1 cellular context compared by ENCODE assay signal in genomic region chr5:40834391-40834848, GRCh38.
TF ChIP-seq lines count a peak whose summit lies in the region.

No MANE protein-coding gene starts in this region.

TF ChIP-seq in K562, 482 proteins besides CTCF, POLR2A, EP300 and RAD21 (continued from another document):
- TF ChIP-seq, protein P1, sequence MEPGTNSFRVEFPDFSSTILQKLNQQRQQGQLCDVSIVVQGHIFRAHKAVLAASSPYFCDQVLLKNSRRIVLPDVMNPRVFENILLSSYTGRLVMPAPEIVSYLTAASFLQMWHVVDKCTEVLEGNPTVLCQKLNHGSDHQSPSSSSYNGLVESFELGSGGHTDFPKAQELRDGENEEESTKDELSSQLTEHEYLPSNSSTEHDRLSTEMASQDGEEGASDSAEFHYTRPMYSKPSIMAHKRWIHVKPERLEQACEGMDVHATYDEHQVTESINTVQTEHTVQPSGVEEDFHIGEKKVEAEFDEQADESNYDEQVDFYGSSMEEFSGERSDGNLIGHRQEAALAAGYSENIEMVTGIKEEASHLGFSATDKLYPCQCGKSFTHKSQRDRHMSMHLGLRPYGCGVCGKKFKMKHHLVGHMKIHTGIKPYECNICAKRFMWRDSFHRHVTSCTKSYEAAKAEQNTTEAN (CRISPR knock-in tag; IDR thresholded peaks at IDR 0.05) = 0 out of 2 replicates have a peak, but pooled peaks have one; percentile 2
- TF ChIP-seq KAT2B (IDR thresholded peaks at IDR 0.05; ENCODE audit: low read depth, low read length) (no peak), MTA2 (IDR thresholded peaks at IDR 0.05; ENCODE audit: low read depth) (no peak), THRAP3 (IDR thresholded peaks at IDR 0.05; ENCODE audit: borderline replicate concordance) (no peak), SMARCA5 (IDR thresholded peaks at IDR 0.05) (no peak), ESRRB (CRISPR knock-in tag; IDR thresholded peaks at IDR 0.05; ENCODE audit: borderline replicate concordance) (no peak), TSC22D4 (tag; IDR thresholded peaks at IDR 0.05) (no peak), CUX1 (CRISPR knock-in tag; IDR thresholded peaks at IDR 0.05) (0 out of 2 replicates have a peak, but pooled peaks have one; percentile 50), RREB1 (CRISPR knock-in tag; IDR thresholded peaks at IDR 0.05) (no peak), TGIF2 (CRISPR knock-in tag; IDR thresholded peaks at IDR 0.05) (peak; percentile 8; the same call in 1 of the 2 replicates), BRD4 (IDR thresholded peaks at IDR 0.05) (0 out of 2 replicates have a peak, but pooled peaks have one; percentile 16), UBTF (IDR thresholded peaks at IDR 0.05; ENCODE audit: borderline replicate concordance in 1 of 2, low read depth in 2 of 2, low read length in 2 of 2) (no peak), SAFB2 (IDR thresholded peaks at IDR 0.05; ENCODE audit: borderline replicate concordance, low read depth, low read length, severe bottlenecking) (no peak), KDM5B (IDR thresholded peaks at IDR 0.05; ENCODE audit: insufficient replicate concordance, low read depth, low read length) (no peak), CHD1 (IDR thresholded peaks at IDR 0.05; ENCODE audit: low read length) (peak; percentile 96), FOXA3 (CRISPR knock-in tag; conservative IDR thresholded peaks at IDR 0.05 in 1 of 2, IDR thresholded peaks at IDR 0.05 in 1 of 2) (peak in 1 of 2 experiments; percentile 30; a peak in 1 of 4 replicates), XRCC3 (IDR thresholded peaks at IDR 0.05) (no peak), PML (IDR thresholded peaks at IDR 0.05; ENCODE audit: low read length) (no peak), ZNF589 (CRISPR knock-in tag; IDR thresholded peaks at IDR 0.05; ENCODE audit: low read depth) (no peak), CBFA2T3 (IDR thresholded peaks at IDR 0.05) (no peak), ZNF324 (CRISPR knock-in tag; IDR thresholded peaks at IDR 0.05) (0 out of 2 replicates have a peak, but pooled peaks have one; percentile 11), STAG1 (CRISPR knock-in tag; IDR thresholded peaks at IDR 0.05; ENCODE audit: borderline replicate concordance) (no peak), POLR2AphosphoS5 (IDR thresholded peaks at IDR 0.05; ENCODE audit: control insufficient read depth, insufficient read depth, low read depth, low read length) (0 out of 2 replicates have a peak, but pooled peaks have one; percentile 6), MEF2D (tag; conservative IDR thresholded peaks at IDR 0.05; ENCODE audit: low read depth) (no peak), PTBP1 (IDR thresholded peaks at IDR 0.05; ENCODE audit: low read depth, low read length) (no peak), ZC3H4 (CRISPR knock-in tag; IDR thresholded peaks at IDR 0.05; ENCODE audit: borderline replicate concordance) (no peak), SIN3A (IDR thresholded peaks at IDR 0.05; ENCODE audit: borderline replicate concordance in 2 of 2, control insufficient read depth in 1 of 2, low read depth in 2 of 2, low read length in 2 of 2) (peak in 1 of 2 experiments; percentile 43; a peak in 1 of 4 replicates), ELK3 (CRISPR knock-in tag; IDR thresholded peaks at IDR 0.05) (0 out of 2 replicates have a peak, but pooled peaks have one; percentile 25), ILF3 (IDR thresholded peaks at IDR 0.05; ENCODE audit: borderline replicate concordance) (0 out of 2 replicates have a peak, but pooled peaks have one; percentile 19), GABPA (tag; conservative IDR thresholded peaks at IDR 0.05; ENCODE audit: low read depth) (no peak), CREM (IDR thresholded peaks at IDR 0.05; ENCODE audit: low read depth) (no peak), ZNF140 (CRISPR knock-in tag; IDR thresholded peaks at IDR 0.05) (no peak), ZBTB17 (CRISPR knock-in tag; IDR thresholded peaks at IDR 0.05) (no peak)
- TF ChIP-seq, protein P2, sequence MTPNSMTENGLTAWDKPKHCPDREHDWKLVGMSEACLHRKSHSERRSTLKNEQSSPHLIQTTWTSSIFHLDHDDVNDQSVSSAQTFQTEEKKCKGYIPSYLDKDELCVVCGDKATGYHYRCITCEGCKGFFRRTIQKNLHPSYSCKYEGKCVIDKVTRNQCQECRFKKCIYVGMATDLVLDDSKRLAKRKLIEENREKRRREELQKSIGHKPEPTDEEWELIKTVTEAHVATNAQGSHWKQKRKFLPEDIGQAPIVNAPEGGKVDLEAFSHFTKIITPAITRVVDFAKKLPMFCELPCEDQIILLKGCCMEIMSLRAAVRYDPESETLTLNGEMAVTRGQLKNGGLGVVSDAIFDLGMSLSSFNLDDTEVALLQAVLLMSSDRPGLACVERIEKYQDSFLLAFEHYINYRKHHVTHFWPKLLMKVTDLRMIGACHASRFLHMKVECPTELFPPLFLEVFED (CRISPR knock-in tag; conservative IDR thresholded peaks at IDR 0.05) = no peak
- TF ChIP-seq, protein P3, sequence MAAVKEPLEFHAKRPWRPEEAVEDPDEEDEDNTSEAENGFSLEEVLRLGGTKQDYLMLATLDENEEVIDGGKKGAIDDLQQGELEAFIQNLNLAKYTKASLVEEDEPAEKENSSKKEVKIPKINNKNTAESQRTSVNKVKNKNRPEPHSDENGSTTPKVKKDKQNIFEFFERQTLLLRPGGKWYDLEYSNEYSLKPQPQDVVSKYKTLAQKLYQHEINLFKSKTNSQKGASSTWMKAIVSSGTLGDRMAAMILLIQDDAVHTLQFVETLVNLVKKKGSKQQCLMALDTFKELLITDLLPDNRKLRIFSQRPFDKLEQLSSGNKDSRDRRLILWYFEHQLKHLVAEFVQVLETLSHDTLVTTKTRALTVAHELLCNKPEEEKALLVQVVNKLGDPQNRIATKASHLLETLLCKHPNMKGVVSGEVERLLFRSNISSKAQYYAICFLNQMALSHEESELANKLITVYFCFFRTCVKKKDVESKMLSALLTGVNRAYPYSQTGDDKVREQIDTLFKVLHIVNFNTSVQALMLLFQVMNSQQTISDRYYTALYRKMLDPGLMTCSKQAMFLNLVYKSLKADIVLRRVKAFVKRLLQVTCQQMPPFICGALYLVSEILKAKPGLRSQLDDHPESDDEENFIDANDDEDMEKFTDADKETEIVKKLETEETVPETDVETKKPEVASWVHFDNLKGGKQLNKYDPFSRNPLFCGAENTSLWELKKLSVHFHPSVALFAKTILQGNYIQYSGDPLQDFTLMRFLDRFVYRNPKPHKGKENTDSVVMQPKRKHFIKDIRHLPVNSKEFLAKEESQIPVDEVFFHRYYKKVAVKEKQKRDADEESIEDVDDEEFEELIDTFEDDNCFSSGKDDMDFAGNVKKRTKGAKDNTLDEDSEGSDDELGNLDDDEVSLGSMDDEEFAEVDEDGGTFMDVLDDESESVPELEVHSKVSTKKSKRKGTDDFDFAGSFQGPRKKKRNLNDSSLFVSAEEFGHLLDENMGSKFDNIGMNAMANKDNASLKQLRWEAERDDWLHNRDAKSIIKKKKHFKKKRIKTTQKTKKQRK (IDR thresholded peaks at IDR 0.05; ENCODE audit: borderline replicate concordance, low read depth, low read length) = no peak
- TF ChIP-seq, protein P4, sequence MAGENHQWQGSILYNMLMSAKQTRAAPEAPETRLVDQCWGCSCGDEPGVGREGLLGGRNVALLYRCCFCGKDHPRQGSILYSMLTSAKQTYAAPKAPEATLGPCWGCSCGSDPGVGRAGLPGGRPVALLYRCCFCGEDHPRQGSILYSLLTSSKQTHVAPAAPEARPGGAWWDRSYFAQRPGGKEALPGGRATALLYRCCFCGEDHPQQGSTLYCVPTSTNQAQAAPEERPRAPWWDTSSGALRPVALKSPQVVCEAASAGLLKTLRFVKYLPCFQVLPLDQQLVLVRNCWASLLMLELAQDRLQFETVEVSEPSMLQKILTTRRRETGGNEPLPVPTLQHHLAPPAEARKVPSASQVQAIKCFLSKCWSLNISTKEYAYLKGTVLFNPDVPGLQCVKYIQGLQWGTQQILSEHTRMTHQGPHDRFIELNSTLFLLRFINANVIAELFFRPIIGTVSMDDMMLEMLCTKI (IDR thresholded peaks at IDR 0.05; ENCODE audit: partially characterized antibody) = no peak
TF ChIP-seq in K562: peak in this region for 12.
